ENCODE assay signal across 10 cellular contexts in genomic region chr10:70513848-70514309, GRCh38. TPM values are rescaled to one million over a fixed set of nuclear protein-coding genes. Genes with fewer than 3 reads are reported as not detected.
DNase-seq lines count a peak whose midpoint lies in the region; ATAC-seq and TF ChIP-seq lines count a peak whose summit lies in the region.
"Had no signal": no experiment of that assay in that cellular context is flagged by ENCODE, and none has a peak within 500 bp of the region (broad histone marks: within the 10 kb centered on the region; RNA-seq: fewer than 3 reads in every experiment).

No MANE protein-coding gene starts in this region.

- H3K27ac ChIP-seq in GM23338 (ENCODE audit: low read depth) (no peak overlapping the region), HUES6 (ENCODE audit: low read depth, low read length) (no peak overlapping the region), PC-9 (no peak overlapping the region)
- H3K27ac ChIP-seq: VCaP had no signal

- ATAC-seq in activated CD4-positive, CD25-positive, alpha-beta regulatory T cell treated with anti-CD3 and anti-CD28 coated beads, Interleukin-2, amount 50 U/mL, for 24 hours = peak; percentile 73 to 87
- ATAC-seq in GM23338 (peak; percentile 72), omental fat pad (ENCODE audit: low FRiP score) (no peak)
- ATAC-seq: K562 had no signal

- H3K4me1 Mint-ChIP-seq in GM23338 = peaks cover 38% of the 10 kb centered on the region

- H4K20me1 ChIP-seq in GM23338 (replicated peaks; ENCODE audit: insufficient read depth) = no peaks in the 10 kb centered on the region; the same call in 1 of the 2 replicates
- no peaks in the 10 kb centered on the region for H4K20me1 ChIP-seq in PC-9 (ENCODE audit: insufficient read depth)

- H3K4me3 Mint-ChIP-seq in GM23338 = no peak overlapping the region

- no peak overlapping the region for H3K4me3 ChIP-seq in GM23338
- H3K4me3 ChIP-seq in HUES6 (ENCODE audit: low read depth, low read length) = no peak overlapping the region
- H3K4me3 ChIP-seq in PC-9 = no peak overlapping the region
- H3K4me3 ChIP-seq: K562 had no signal

- H3K36me3 Mint-ChIP-seq in GM23338 (ENCODE audit: low read depth) = no peaks in the 10 kb centered on the region

- H3K9ac ChIP-seq in HUES6 (ENCODE audit: low read length) = peak overlapping the region; percentile 13

- TF ChIP-seq CTCF in GM23338 (conservative IDR thresholded peaks at IDR 0.05; ENCODE audit: low read depth in 2 of 2) = no peak
- no peak for TF ChIP-seq CTCF in omental fat pad (IDR thresholded peaks at IDR 0.05)
- TF ChIP-seq CTCF in PC-9 (conservative IDR thresholded peaks at IDR 0.05) = no peak

- H3K4me2 ChIP-seq in GM23338 (no peak overlapping the region), PC-9 (no peak overlapping the region)

- intact Hi-C loops in PC-9 (cut with micrococcal nuclease; ENCODE audit: unreplicated experiment) = no loop called here

- no TSS peak for BruUV-seq in PC-9 (replicated peaks; lab: Mats Ljungman, UMichigan)

- H3K79me2 ChIP-seq in GM23338 (replicated peaks; ENCODE audit: insufficient read depth) (no peaks in the 10 kb centered on the region; the same call in 1 of the 2 replicates), PC-9 (ENCODE audit: low read depth) (no peaks in the 10 kb centered on the region)

- no peak overlapping the region for H3K27ac Mint-ChIP-seq in GM23338

- peaks cover 17% of the 10 kb centered on the region for H3K4me1 ChIP-seq in GM23338 (ENCODE audit: insufficient read depth)
- H3K4me1 ChIP-seq in HUES6 (ENCODE audit: control insufficient read depth, insufficient read depth, low read length) = peaks cover 36% of the 10 kb centered on the region
- peaks cover 8% of the 10 kb centered on the region for H3K4me1 ChIP-seq in PC-9 (replicated peaks; ENCODE audit: insufficient read depth)

- H3F3A ChIP-seq in GM23338 (replicated peaks; ENCODE audit: low read depth) = 0 out of 2 replicates have a peak, but pooled peaks cover 9% of the 10 kb centered on the region
- H3F3A ChIP-seq in PC-9 (ENCODE audit: insufficient read depth, low read depth) = 0 out of 2 replicates have a peak, but pooled peaks cover 5% of the 10 kb centered on the region

- H3K9me3 ChIP-seq in HUES6 (ENCODE audit: control insufficient read depth, insufficient read depth, low read depth, low read length) (no peaks in the 10 kb centered on the region), PC-9 (ENCODE audit: insufficient read depth, low read depth) (no peaks in the 10 kb centered on the region)

- H3K27me3 ChIP-seq in GM23338 (ENCODE audit: insufficient read depth) (no peaks in the 10 kb centered on the region), HUES6 (ENCODE audit: control insufficient read depth, insufficient read depth, low read length) (no peaks in the 10 kb centered on the region), PC-9 (ENCODE audit: insufficient read depth, low read depth) (no peaks in the 10 kb centered on the region)

- DNase-seq in activated CD4-positive, CD25-positive, alpha-beta regulatory T cell (lab: John Stamatoyannopoulos, UW) = no peak
- peak; percentile 35 for DNase-seq in GM23338 (ENCODE audit: low spot score)
- peak in 2 of 3 donors; percentile 8 to 10 for DNase-seq in stimulated activated CD4-positive, alpha-beta T cell treated with anti-CD3 and anti-CD28 coated beads, TNF-alpha, amount 100 ng/mL, for 48 hours (ENCODE audit: low read depth in 3 of 3)
- DNase-seq in erythroblast (lab: John Stamatoyannopoulos, UW) = no peak
- no peak for DNase-seq in omental fat pad (ENCODE audit: low spot score)
- DNase-seq in PC-9 = no peak

- POLR2A ChIA-PET in PC-9 (lab: Charles Lee; ENCODE audit: unreplicated experiment) = no interaction called here

- H3K36me3 ChIP-seq in GM23338 (ENCODE audit: insufficient read depth) (no peaks in the 10 kb centered on the region), HUES6 (ENCODE audit: control insufficient read depth, insufficient read depth, low read length) (no peaks in the 10 kb centered on the region), PC-9 (ENCODE audit: low read depth) (no peaks in the 10 kb centered on the region)

- no peak overlapping the region for H2AFZ ChIP-seq in GM23338
- no peak overlapping the region for H2AFZ ChIP-seq in PC-9

- CTCF ChIA-PET in PC-9 (lab: Charles Lee) = interaction anchor here (0.6 kb wide), 1 partner anchor 1464 kb away, joined by 3 read pairs; no protein-coding TSS in a partner anchor

- H3K9me3 Mint-ChIP-seq in GM23338 = no peaks in the 10 kb centered on the region

- H3K9me2 ChIP-seq in GM23338 (ENCODE audit: insufficient read depth) = no peaks in the 10 kb centered on the region
- H3K9me2 ChIP-seq in PC-9 (ENCODE audit: insufficient read depth) = no peaks in the 10 kb centered on the region

- H3K27me3 Mint-ChIP-seq in GM23338 (ENCODE audit: insufficient read depth, low read depth, poor library complexity) = peaks cover 15% of the 10 kb centered on the region

- no peak for TF ChIP-seq POLR2A in erythroblast (IDR thresholded peaks at IDR 0.05; ENCODE audit: low read length)

TF ChIP-seq in GM23338, 12 proteins besides CTCF, POLR2A, EP300 and RAD21 (continues in another document):
- TF ChIP-seq STAT1 (IDR thresholded peaks at IDR 0.05; ENCODE audit: unreplicated experiment) = no peak
- TF ChIP-seq EZH2 (IDR thresholded peaks at IDR 0.05; ENCODE audit: low read depth, unreplicated experiment) = no peak
- no peak for TF ChIP-seq NANOG (IDR thresholded peaks at IDR 0.05; ENCODE audit: borderline replicate concordance)
- TF ChIP-seq JUNB (IDR thresholded peaks at IDR 0.05; ENCODE audit: unreplicated experiment) = no peak
- TF ChIP-seq ZNF462 (CRISPR knock-in tag; IDR thresholded peaks at IDR 0.05) = no peak
- TF ChIP-seq ZNF331 (CRISPR knock-in tag; IDR thresholded peaks at IDR 0.05; ENCODE audit: low read depth) = no peak
- TF ChIP-seq POLR2AphosphoS5 (IDR thresholded peaks at IDR 0.05; ENCODE audit: low read depth) = no peak

RNA-seq across cellular contexts. Expression of gene PALD1, which starts 35.3 kb away (rescaled TPM):
- total RNA-seq in GM23338 (2014; rRNA removed; shearing (Covaris generic)) = 48.7 and 58.2 TPM in 2 replicates
- 11.1 and 11.9 TPM in 2 replicates for polyA plus RNA-seq in GM23338 (2016; fragmentation: Nextera tagmentation; extraction: Ambion mirVana)
- 10 to 100 TPM in 2 of 4 donors, 1 to 10 TPM in 2; 3.3 to 12.1 (median 8.0) TPM for total RNA-seq in omental fat pad
- 5.2 and 7.5 TPM in 2 replicates for total RNA-seq in PC-9 (2021)

Comparison
In these comparisons a context has a peak if more than half of its experiments do, and no peak if none do; other contexts are left out.
1. DNase-seq: peak in GM23338 (single experiment) and stimulated activated CD4-positive, alpha-beta T cell treated with anti-CD3 and anti-CD28 coated beads, TNF-alpha, amount 100 ng/mL, for 48 hours (2 of 3); none in activated CD4-positive, CD25-positive, alpha-beta regulatory T cell (0 of 4), erythroblast (0 of 2), omental fat pad (single experiment) and PC-9 (0 of 2).